9 cellular contexts compared by ENCODE assay signal in the genomic region with DNA sequence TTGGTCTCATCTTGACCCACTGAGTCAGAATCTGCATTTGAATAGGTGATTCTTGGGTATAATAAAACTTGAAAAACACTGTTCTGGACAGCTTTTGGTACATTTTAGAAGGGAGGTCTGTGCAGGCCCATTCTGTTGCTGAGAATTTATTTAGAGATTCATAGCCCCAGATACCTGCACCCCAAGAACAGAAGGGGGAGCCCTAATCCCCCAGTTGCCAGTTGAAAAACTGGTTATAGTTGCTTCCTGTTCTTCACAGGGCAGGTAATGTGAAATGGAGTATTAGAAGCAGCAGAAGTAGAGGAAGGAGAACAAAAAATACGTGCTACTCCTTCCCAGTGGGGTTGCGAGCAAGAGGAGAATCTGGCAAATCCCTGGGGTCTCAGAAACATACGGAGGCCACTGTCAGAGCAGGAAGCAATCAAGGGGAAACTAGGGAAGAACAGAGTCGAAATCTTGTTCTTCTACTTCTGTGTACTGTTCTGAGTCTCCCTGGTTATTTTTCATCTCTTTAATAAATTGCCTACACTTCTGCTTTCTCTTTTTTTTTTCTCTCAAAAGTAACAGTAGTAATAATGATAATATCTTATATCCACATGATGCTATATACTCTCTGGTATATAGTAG. TPM values are rescaled to one million over a fixed set of nuclear protein-coding genes. Genes with fewer than 3 reads are reported as not detected.
DNase-seq lines count a peak whose midpoint lies in the region; ATAC-seq lines count a peak whose summit lies in the region.
"Had no signal": no experiment of that assay in that cellular context is flagged by ENCODE, and none has a peak within 500 bp of the region (broad histone marks: within the 10 kb centered on the region; RNA-seq: fewer than 3 reads in every experiment).

No MANE protein-coding gene starts in this region.

- H3K9me3 Mint-ChIP-seq in activated CD8-positive, alpha-beta memory T cell treated with anti-CD3 and anti-CD28 coated beads, Interleukin-2, amount 10 ng/mL, durations not matched to agents 7 days and 5 days (ENCODE audit: low read depth), result no peaks in the 10 kb centered on the region

- no peaks in the 10 kb centered on the region for H3K79me2 ChIP-seq in GM23248 (ENCODE audit: insufficient read depth)

- H3K27me3 Mint-ChIP-seq in activated CD8-positive, alpha-beta memory T cell treated with anti-CD3 and anti-CD28 coated beads, Interleukin-2, amount 10 ng/mL, durations not matched to agents 7 days and 5 days, result peaks cover under 1% of the 10 kb centered on the region

- ATAC-seq in activated CD8-positive, alpha-beta memory T cell treated with anti-CD3 and anti-CD28 coated beads, Interleukin-2, amount 10 ng/mL, durations not matched to agents 7 days and 5 days, result peak; percentile 95

- in situ Hi-C loops in GM23248 (cut with MboI), result no loop called here

- no peaks in the 10 kb centered on the region for H3K9me2 ChIP-seq in GM23248 (ENCODE audit: insufficient read depth)

- no peak overlapping the region for H3K4me2 ChIP-seq in GM23248 (ENCODE audit: unreplicated experiment)

- H3K4me3 ChIP-seq in GM23248, result no peak overlapping the region

- H3K27ac ChIP-seq in GM23248, result no peak overlapping the region

- H3K4me1 ChIP-seq in GM23248 (ENCODE audit: insufficient read depth), result peaks cover 7% of the 10 kb centered on the region

- peaks cover 8% of the 10 kb centered on the region for H3K4me1 Mint-ChIP-seq in activated CD8-positive, alpha-beta memory T cell treated with anti-CD3 and anti-CD28 coated beads, Interleukin-2, amount 10 ng/mL, durations not matched to agents 7 days and 5 days

- H4K20me1 ChIP-seq in GM23248 (ENCODE audit: insufficient read depth), result no peaks in the 10 kb centered on the region

- no peaks in the 10 kb centered on the region for H3K36me3 ChIP-seq in GM23248 (ENCODE audit: low read depth)

- no peaks in the 10 kb centered on the region for H3K36me3 Mint-ChIP-seq in activated CD8-positive, alpha-beta memory T cell treated with anti-CD3 and anti-CD28 coated beads, Interleukin-2, amount 10 ng/mL, durations not matched to agents 7 days and 5 days

- no peak overlapping the region for H2AFZ ChIP-seq in GM23248

- no peak overlapping the region for H3K9ac ChIP-seq in GM23248

- CTCF ChIA-PET in activated CD8-positive, alpha-beta memory T cell treated with anti-CD3 and anti-CD28 coated beads, Interleukin-2, amount 10 ng/mL, durations not matched to agents 7 days and 5 days (lab: Charles Lee), result interaction anchor here (0.5 to 1.6 kb wide), 4 partner anchors 17 to 85 kb away, joined by 3 to 5 read pairs (median 4); no protein-coding TSS in a partner anchor

- no peak overlapping the region for H3K4me3 Mint-ChIP-seq in activated CD8-positive, alpha-beta memory T cell treated with anti-CD3 and anti-CD28 coated beads, Interleukin-2, amount 10 ng/mL, durations not matched to agents 7 days and 5 days

- no peaks in the 10 kb centered on the region for H3F3A ChIP-seq in GM23248 (ENCODE audit: insufficient read depth)

- peak overlapping the region; percentile 38 for H3K27ac Mint-ChIP-seq in activated CD8-positive, alpha-beta memory T cell treated with anti-CD3 and anti-CD28 coated beads, Interleukin-2, amount 10 ng/mL, durations not matched to agents 7 days and 5 days

- no peaks in the 10 kb centered on the region for H3K27me3 ChIP-seq in GM23248 (replicated peaks; ENCODE audit: insufficient read depth)

- no peaks in the 10 kb centered on the region for H3K9me3 ChIP-seq in GM23248 (ENCODE audit: low read depth)

- 84 to 85% methylated on average over 4 of the region's 4 CpGs for WGBS in GM23248 (ENCODE audit: low coverage in 1 of 2, low lambda C conversion rate in 2 of 2, missing lambda C conversion rate in 2 of 2), 2 experiments

- DNase-seq in activated CD8-positive, alpha-beta memory T cell treated with anti-CD3 and anti-CD28 coated beads, Interleukin-2, amount 10 ng/mL, durations not matched to agents 7 days and 5 days, result peak; percentile 71
- DNase-seq in activated CD8-positive, alpha-beta memory T cell treated with anti-CD3 and anti-CD28 coated beads for 24 hours, result no peak
- DNase-seq in GM23248, result peak; percentile 33
- DNase-seq in Kasumi-1 (lab: John Stamatoyannopoulos, UW), result peak; percentile 81 to 83
- peak; percentile 14 for DNase-seq in activated T-cell treated with anti-CD3 and anti-CD28 coated beads for 4 hours
- DNase-seq in head of caudate nucleus, result peak in 27 of 42 donors; percentile 14 to 72 (median 40)
- DNase-seq in stromal cell of bone marrow (ENCODE audit: low read depth), result peak; percentile 40
- no peak for DNase-seq in NCI-H2029 (lab: John Stamatoyannopoulos, UW)

- intact Hi-C loops in head of caudate nucleus (cut with DNase I), result no loop called here

RNA-seq across cellular contexts. Expression of a gene that starts 4.6 kb away (rescaled TPM):
- not detected for total RNA-seq in activated CD8-positive, alpha-beta memory T cell treated with anti-CD3 and anti-CD28 coated beads, Interleukin-2, amount 10 ng/mL, durations not matched to agents 7 days and 5 days
- total RNA-seq in GM23248 (2014; rRNA removed; shearing (Covaris generic)), result 0.22 and 0.51 TPM in 2 replicates
- polyA plus RNA-seq in GM23248 (2016; fragmentation: Nextera tagmentation; extraction: Ambion mirVana), result 0.14 and 0.19 TPM in 2 replicates

RNA-seq across cellular contexts. Expression of a gene that starts 23.3 kb away (rescaled TPM):
- 10 to 100 TPM; 45.6 to 69.2 TPM for total RNA-seq in activated CD8-positive, alpha-beta memory T cell treated with anti-CD3 and anti-CD28 coated beads, Interleukin-2, amount 10 ng/mL, durations not matched to agents 7 days and 5 days
- total RNA-seq in GM23248 (2014; rRNA removed; shearing (Covaris generic)), result 33.0 TPM in 2 replicates
- 46.9 and 50.0 TPM in 2 replicates for polyA plus RNA-seq in GM23248 (2016; fragmentation: Nextera tagmentation; extraction: Ambion mirVana)

RNA-seq across cellular contexts. Expression of a gene that starts 49.3 kb away (rescaled TPM):
- not detected for total RNA-seq in activated CD8-positive, alpha-beta memory T cell treated with anti-CD3 and anti-CD28 coated beads, Interleukin-2, amount 10 ng/mL, durations not matched to agents 7 days and 5 days
- total RNA-seq in GM23248 (2014; rRNA removed; shearing (Covaris generic)), result not detected in 2 replicates
- polyA plus RNA-seq in GM23248 (2016; fragmentation: Nextera tagmentation; extraction: Ambion mirVana), result not detected in 2 replicates
- total RNA-seq: temporal lobe had no signal

Comparison
In these comparisons a context has a peak if more than half of its experiments do, and no peak if none do; other contexts are left out.
1. DNase-seq: peak in activated CD8-positive, alpha-beta memory T cell treated with anti-CD3 and anti-CD28 coated beads, Interleukin-2, amount 10 ng/mL, durations not matched to agents 7 days and 5 days (single experiment), GM23248 (single experiment), Kasumi-1 (2 of 2), activated T-cell treated with anti-CD3 and anti-CD28 coated beads for 4 hours (single experiment), head of caudate nucleus (27 of 42) and stromal cell of bone marrow (single experiment); none in activated CD8-positive, alpha-beta memory T cell treated with anti-CD3 and anti-CD28 coated beads for 24 hours (single experiment) and NCI-H2029 (single experiment).